In genomic region chr1:155207578-155208405, GRCh38 we compare ENCODE assay signal across 8 cellular contexts. TPM values are rescaled to one million over a fixed set of nuclear protein-coding genes. Genes with fewer than 3 reads are reported as not detected.
DNase-seq lines count a peak whose midpoint lies in the region; ATAC-seq and TF ChIP-seq lines count a peak whose summit lies in the region.

THBS3 (minus strand) TSS chr1:155207897; CDS start chr1:155207876, 21 bp downstream.

- H3F3A ChIP-seq in GM23338 (replicated peaks; ENCODE audit: low read depth): peaks cover 34% of the 10 kb centered on the region

- H3K9me3 ChIP-seq in endocrine pancreas (ENCODE audit: control insufficient read depth, low read length): no peaks in the 10 kb centered on the region
- no peaks in the 10 kb centered on the region for H3K9me3 ChIP-seq in tibial nerve

- peak within 1 kb of the TSS; percentile 97 for H2AFZ ChIP-seq in GM23338

- H3K9me3 Mint-ChIP-seq in GM23338: no peaks in the 10 kb centered on the region; the same call in 1 of the 3 replicates

- H3K27ac ChIP-seq in GM23338 (ENCODE audit: low read depth) (peak within 1 kb of the TSS; percentile 90), tibial nerve (peak within 1 kb of the TSS; percentile 97 to 100 (median 100))

- no peaks in the 10 kb centered on the region for H3K36me3 ChIP-seq in GM23338 (ENCODE audit: insufficient read depth)
- no peaks in the 10 kb centered on the region for H3K36me3 ChIP-seq in endocrine pancreas (ENCODE audit: control insufficient read depth, insufficient read depth, low read length)
- peaks cover 0 to 44% (median 5%) of the 10 kb centered on the region in 3 donors for H3K36me3 ChIP-seq in tibial nerve

- H3K27me3 Mint-ChIP-seq in GM23338 (ENCODE audit: insufficient read depth, low read depth, poor library complexity): peaks cover 51% of the 10 kb centered on the region

- DNase-seq in ACHN (peak; percentile 62), GM23338 (ENCODE audit: low spot score) (peak; percentile 61), SHP77 treated with DMSO at 0.1 percent for 48 hours (lab: John Stamatoyannopoulos, UW) (peak; percentile 43), mesenteric fat pad (ENCODE audit: low spot score) (no peak), tibial nerve (ENCODE audit: low spot score in 2 of 2) (no peak), NCI-H1048 (lab: John Stamatoyannopoulos, UW) (no peak), NCI-H1930 (lab: John Stamatoyannopoulos, UW) (no peak)

- TF ChIP-seq EP300 in tibial nerve (IDR thresholded peaks at IDR 0.05): no peak

- H3K4me1 ChIP-seq in GM23338 (ENCODE audit: insufficient read depth) (peaks cover 21% of the 10 kb centered on the region), endocrine pancreas (ENCODE audit: control insufficient read depth, insufficient read depth, low read length) (peaks cover 7% of the 10 kb centered on the region), tibial nerve (peaks cover 0 to 46% (median 23%) of the 10 kb centered on the region in 4 donors)

- H3K27me3 ChIP-seq in GM23338 (ENCODE audit: insufficient read depth) (peaks cover 6% of the 10 kb centered on the region; the same call in 1 of the 2 replicates), endocrine pancreas (ENCODE audit: control insufficient read depth, insufficient read depth, low read length) (no peaks in the 10 kb centered on the region), tibial nerve (no peaks in the 10 kb centered on the region)

- peaks cover 22% of the 10 kb centered on the region for H3K36me3 Mint-ChIP-seq in GM23338 (ENCODE audit: low read depth)

- ATAC-seq in GM23338: peak; percentile 10

- peak within 1 kb of the TSS; percentile 93 for H3K9ac ChIP-seq in endocrine pancreas (ENCODE audit: control insufficient read depth, insufficient read depth, low read length)

- peak within 1 kb of the TSS; percentile 99 for H3K4me2 ChIP-seq in GM23338

- TF ChIP-seq CTCF in GM23338 (conservative IDR thresholded peaks at IDR 0.05; ENCODE audit: low read depth in 2 of 2): no peak
- TF ChIP-seq CTCF in tibial nerve (IDR thresholded peaks at IDR 0.05): no peak

- WGBS in tibial nerve, 2 donors: 3% methylated on average over 15 to 16 of the region's 16 CpGs

- peak within 1 kb of the TSS; percentile 93 for H3K27ac Mint-ChIP-seq in GM23338

- no peaks in the 10 kb centered on the region; the same call in 1 of the 2 replicates for H4K20me1 ChIP-seq in GM23338 (replicated peaks; ENCODE audit: insufficient read depth)

- in situ Hi-C loops in ACHN (cut with HindIII; ENCODE audit: low pct_ligation_motif_present, low pct_unique_long_range_greater_than_20kb, low sequenced_read_pairs): no loop called here

- H3K79me2 ChIP-seq in GM23338 (replicated peaks; ENCODE audit: insufficient read depth): 0 out of 2 replicates have a peak, but pooled peaks cover 7% of the 10 kb centered on the region

- peaks cover 30% of the 10 kb centered on the region for H3K4me1 Mint-ChIP-seq in GM23338

- H3K4me3 Mint-ChIP-seq in GM23338: peak within 1 kb of the TSS; percentile 88

- H3K4me3 ChIP-seq in GM23338: peak within 1 kb of the TSS; percentile 99
- H3K4me3 ChIP-seq in endocrine pancreas (ENCODE audit: control insufficient read depth, insufficient read depth, low read length): no peak within 1 kb of the TSS
- H3K4me3 ChIP-seq in tibial nerve: peak within 1 kb of the TSS; percentile 69 to 97 (median 86)

- H3K9me2 ChIP-seq in GM23338 (ENCODE audit: insufficient read depth): no peaks in the 10 kb centered on the region

- TF ChIP-seq POLR2A in tibial nerve (IDR thresholded peaks at IDR 0.05): no peak

TF ChIP-seq in GM23338, 12 proteins besides CTCF, POLR2A, EP300 and RAD21 (continues in another document):
- TF ChIP-seq ZNF114 (CRISPR knock-in tag; IDR thresholded peaks at IDR 0.05): no peak
- no peak for TF ChIP-seq EZH2 (IDR thresholded peaks at IDR 0.05; ENCODE audit: low read depth, unreplicated experiment)
- TF ChIP-seq STAT1 (IDR thresholded peaks at IDR 0.05; ENCODE audit: unreplicated experiment): no peak
- TF ChIP-seq, protein P1, sequence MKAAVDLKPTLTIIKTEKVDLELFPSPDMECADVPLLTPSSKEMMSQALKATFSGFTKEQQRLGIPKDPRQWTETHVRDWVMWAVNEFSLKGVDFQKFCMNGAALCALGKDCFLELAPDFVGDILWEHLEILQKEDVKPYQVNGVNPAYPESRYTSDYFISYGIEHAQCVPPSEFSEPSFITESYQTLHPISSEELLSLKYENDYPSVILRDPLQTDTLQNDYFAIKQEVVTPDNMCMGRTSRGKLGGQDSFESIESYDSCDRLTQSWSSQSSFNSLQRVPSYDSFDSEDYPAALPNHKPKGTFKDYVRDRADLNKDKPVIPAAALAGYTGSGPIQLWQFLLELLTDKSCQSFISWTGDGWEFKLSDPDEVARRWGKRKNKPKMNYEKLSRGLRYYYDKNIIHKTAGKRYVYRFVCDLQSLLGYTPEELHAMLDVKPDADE (IDR thresholded peaks at IDR 0.05): no peak
- TF ChIP-seq POLR2AphosphoS5 (IDR thresholded peaks at IDR 0.05; ENCODE audit: low read depth): no peak
- TF ChIP-seq NANOG (IDR thresholded peaks at IDR 0.05; ENCODE audit: borderline replicate concordance): no peak
- TF ChIP-seq EZH2phosphoT487 (IDR thresholded peaks at IDR 0.05; ENCODE audit: unreplicated experiment): no peak
- TF ChIP-seq CREB1 (CRISPR knock-in tag; IDR thresholded peaks at IDR 0.05; ENCODE audit: low read depth): no peak
- no peak for TF ChIP-seq JUNB (IDR thresholded peaks at IDR 0.05; ENCODE audit: unreplicated experiment)
- no peak for TF ChIP-seq ZNF462 (CRISPR knock-in tag; IDR thresholded peaks at IDR 0.05)
- no peak for TF ChIP-seq ZNF331 (CRISPR knock-in tag; IDR thresholded peaks at IDR 0.05; ENCODE audit: low read depth)

RNA-seq across cellular contexts. Expression of gene THBS3, which starts in this region (rescaled TPM):
- total RNA-seq in GM23338 (2014; rRNA removed; shearing (Covaris generic)): 1.2 and 6.3 TPM in 2 replicates
- polyA plus RNA-seq in GM23338 (2016; fragmentation: Nextera tagmentation; extraction: Ambion mirVana): 4.3 and 5.0 TPM in 2 replicates
- 17.9 TPM for total RNA-seq in mesenteric fat pad
- total RNA-seq in tibial nerve: 100 to 1,000 TPM in 1 of 4 donors, 10 to 100 TPM in 3; 33.9 to 119 (median 52.6) TPM

Comparison
In these comparisons a context has a peak if more than half of its experiments do, and no peak if none do; other contexts are left out.
1. DNase-seq: peak in ACHN (single experiment), GM23338 (single experiment) and SHP77 treated with DMSO at 0.1 percent for 48 hours (single experiment); none in mesenteric fat pad (single experiment), tibial nerve (0 of 2), NCI-H1048 (single experiment) and NCI-H1930 (0 of 2).